19 cellular contexts compared by ENCODE assay signal in the genomic region with DNA sequence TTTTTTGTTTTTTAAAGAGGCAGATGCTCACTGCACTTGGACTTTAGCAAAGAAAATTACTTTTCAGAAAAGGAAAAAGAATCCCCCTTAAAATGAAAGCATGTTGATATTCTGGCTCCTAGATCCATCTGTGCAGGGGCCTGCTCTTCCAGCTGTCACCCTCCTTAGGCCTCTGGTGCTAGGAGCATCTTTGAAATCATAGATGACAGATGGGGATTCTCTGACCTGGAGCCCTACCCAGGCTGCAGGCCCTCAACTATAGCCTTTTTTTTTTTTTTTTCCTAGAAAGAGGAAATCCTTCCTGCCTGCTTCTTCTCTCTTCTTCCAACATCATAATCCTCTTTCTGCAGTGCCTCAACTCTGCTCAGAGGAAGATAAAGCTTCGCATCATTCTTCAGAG. TPM values are rescaled to one million over a fixed set of nuclear protein-coding genes. Genes with fewer than 3 reads are reported as not detected.
DNase-seq lines count a peak whose midpoint lies in the region; ATAC-seq and TF ChIP-seq lines count a peak whose summit lies in the region.
"Had no signal": no experiment of that assay in that cellular context is flagged by ENCODE, and none has a peak within 500 bp of the region (broad histone marks: within the 10 kb centered on the region; RNA-seq: fewer than 3 reads in every experiment).

No MANE protein-coding gene starts in this region.

- H3K36me3 ChIP-seq in HCT116 (ENCODE audit: control insufficient read depth in 1 of 2, insufficient read depth in 2 of 2, low read length in 2 of 2), result no peaks in the 10 kb centered on the region
- H3K36me3 ChIP-seq in Panc1 (ENCODE audit: control insufficient read depth, insufficient read depth, low read length), result no peaks in the 10 kb centered on the region
- no peaks in the 10 kb centered on the region for H3K36me3 ChIP-seq in lower lobe of right lung
- H3K36me3 ChIP-seq: ovary had no signal

- H3K9me3 ChIP-seq in HCT116 (ENCODE audit: control insufficient read depth in 1 of 2, insufficient read depth in 1 of 2, low read depth in 1 of 2, low read length in 2 of 2), result no peaks in the 10 kb centered on the region
- H3K9me3 ChIP-seq in Panc1 (ENCODE audit: control insufficient read depth, insufficient read depth, low read depth, low read length), result no peaks in the 10 kb centered on the region
- H3K9me3 ChIP-seq in lower lobe of right lung, result no peaks in the 10 kb centered on the region
- H3K9me3 ChIP-seq: mucosa of descending colon, ovary had no signal

- no peak overlapping the region for H3K4me3 Mint-ChIP-seq in Calu3 (ENCODE audit: low read depth, unreplicated experiment)
- H3K4me3 Mint-ChIP-seq in nephron, result peak overlapping the region in 1 of 3 experiments; percentile 4

- H3K4me3 ChIP-seq in HCT116 (replicated peaks in 1 of 2; ENCODE audit: low read depth in 1 of 2, low read length in 2 of 2), result peak overlapping the region in 1 of 2 experiments; percentile 16; a peak in 1 of 4 replicates
- H3K4me3 ChIP-seq in Panc1 (ENCODE audit: low read depth in 2 of 2, low read length in 2 of 2), result no peak overlapping the region
- no peak overlapping the region for H3K4me3 ChIP-seq in lower lobe of right lung
- H3K4me3 ChIP-seq: mucosa of descending colon, ovary, skin epidermis had no signal

- POLR2A ChIA-PET in HCT116 (lab: Charles Lee) (interaction anchor here (1.5 kb wide), 1 partner anchor 16 kb away, joined by 4 read pairs; a partner anchor contains a TSS), Panc1 (lab: Charles Lee) (interaction anchor here (1.4 kb wide), 1 partner anchor 16 kb away, joined by 5 read pairs; a partner anchor contains a TSS)

- no TSS peak for BruUV-seq in Calu3 (replicated peaks; lab: Mats Ljungman, UMichigan)
- no TSS peak for BruUV-seq in HCT116 (replicated peaks; lab: Mats Ljungman, UMichigan)
- no TSS peak for BruUV-seq in Panc1 (replicated peaks; lab: Mats Ljungman, UMichigan)

- TF ChIP-seq CTCF in Calu3 (IDR thresholded peaks at IDR 0.05; ENCODE audit: unreplicated experiment) (no peak), HCT116 (IDR thresholded peaks at IDR 0.05 in 2 of 3, conservative IDR thresholded peaks at IDR 0.05 in 1 of 3; ENCODE audit: borderline replicate concordance in 1 of 3, insufficient read depth in 1 of 3, low read depth in 2 of 3, low read length in 2 of 3) (no peak), Panc1 (IDR thresholded peaks at IDR 0.05) (no peak), nephron (IDR thresholded peaks at IDR 0.05; ENCODE audit: unreplicated experiment in 3 of 3) (no peak), lower lobe of right lung (IDR thresholded peaks at IDR 0.05) (no peak)

- peak overlapping the region; percentile 2; the same call in 1 of the 2 replicates for H3K9ac ChIP-seq in HCT116 (ENCODE audit: low read length)

- no peaks in the 10 kb centered on the region for H3K9me2 ChIP-seq in HCT116 (ENCODE audit: insufficient read depth)

- H3K9me3 Mint-ChIP-seq in Calu3 (ENCODE audit: low read depth, unreplicated experiment) (no peaks in the 10 kb centered on the region), nephron (no peaks in the 10 kb centered on the region)

- H3K27ac Mint-ChIP-seq in Calu3 (ENCODE audit: unreplicated experiment) (peak overlapping the region; percentile 14), nephron (peak overlapping the region; percentile 6 to 37 (median 21))

- DNase-seq in Calu3, result no peak
- DNase-seq in HCT116 (ENCODE audit: low read depth, low spot score), result no peak
- DNase-seq in Panc1 (ENCODE audit: low read depth, low spot score), result no peak
- DNase-seq in lower lobe of right lung, result no peak
- DNase-seq in H4 (ENCODE audit: low spot score), result no peak
- DNase-seq: activated gamma-delta T cell; AML-193; aorta; KG1; left colon; mucosa of descending colon; ovary; stimulated activated CD4-positive, alpha-beta T cell treated with anti-CD3 and anti-CD28 coated beads, Interleukin-4, amount 100 ng/mL, for 24 hours had no signal

- CTCF ChIA-PET in Calu3 (lab: Charles Lee) (interaction anchor here (0.6 kb wide), 1 partner anchor 39 kb away, joined by 3 read pairs; a partner anchor contains a TSS), HCT116 (lab: Charles Lee) (no interaction called here), Panc1 (lab: Charles Lee) (no interaction called here)

- H3K4me2 ChIP-seq in HCT116 (ENCODE audit: low read length), result peak overlapping the region; percentile 64

- H3K4me1 ChIP-seq in HCT116 (ENCODE audit: control insufficient read depth in 1 of 2, insufficient read depth in 2 of 2, low read length in 2 of 2) (peaks cover 32 to 45% of the 10 kb centered on the region in 2 experiments), Panc1 (ENCODE audit: control insufficient read depth, insufficient read depth, low read length) (peaks cover 60% of the 10 kb centered on the region), lower lobe of right lung (peaks cover 28% of the 10 kb centered on the region)
- H3K4me1 ChIP-seq: foreskin keratinocyte had no signal

- H4K20me1 ChIP-seq in HCT116 (ENCODE audit: insufficient read depth), result no peaks in the 10 kb centered on the region

- H2AFZ ChIP-seq in HCT116 (ENCODE audit: low read depth, low read length, poor library complexity, severe bottlenecking), result peak overlapping the region; percentile 81

- H3K27me3 ChIP-seq in HCT116 (ENCODE audit: insufficient read depth, low read length) (no peaks in the 10 kb centered on the region), Panc1 (ENCODE audit: control insufficient read depth, insufficient read depth, low read length) (no peaks in the 10 kb centered on the region), lower lobe of right lung (ENCODE audit: low read depth) (no peaks in the 10 kb centered on the region)
- H3K27me3 ChIP-seq: ovary had no signal

- RAD21 ChIA-PET in HCT116 (lab: Charles Lee; ENCODE audit: low non-redundant PET in 1 of 2, low total read pairs in 2 of 2, uncharacterized antibody in 2 of 2, unreplicated experiment in 2 of 2), result interaction anchor here in 1 of 2 experiments (1.7 kb wide), 1 partner anchor 38 kb away, joined by 5 read pairs; a partner anchor contains a TSS

- no peaks in the 10 kb centered on the region for H3K79me2 ChIP-seq in HCT116 (ENCODE audit: insufficient read depth, low read length)

- in situ Hi-C loops in Panc1 (cut with HindIII; ENCODE audit: low pct_unique_long_range_greater_than_20kb, low sequenced_read_pairs), result no loop called here

- H3K27me3 Mint-ChIP-seq in Calu3 (ENCODE audit: unreplicated experiment) (no peaks in the 10 kb centered on the region), nephron (ENCODE audit: low read depth) (no peaks in the 10 kb centered on the region)

- H3K36me3 Mint-ChIP-seq in Calu3 (ENCODE audit: insufficient read depth, unreplicated experiment), result no peaks in the 10 kb centered on the region
- no peaks in the 10 kb centered on the region for H3K36me3 Mint-ChIP-seq in nephron (ENCODE audit: low read depth)

- H3K4me1 Mint-ChIP-seq in Calu3 (ENCODE audit: low read depth, unreplicated experiment), result peaks cover 52% of the 10 kb centered on the region
- peaks cover 29% of the 10 kb centered on the region for H3K4me1 Mint-ChIP-seq in nephron

- ATAC-seq in HCT116 (no peak), Panc1 (0 out of 2 replicates have a peak, but pooled peaks have one; percentile 21), GM19395 (IDR thresholded peaks at IDR 0.05; ENCODE audit: unreplicated experiment) (no peak), lower lobe of right lung (no peak)
- ATAC-seq: activated CD4-positive, CD25-positive, alpha-beta regulatory T cell treated with anti-CD3 and anti-CD28 coated beads, Interleukin-2, amount 50 U/mL, for 24 hours; left colon; mucosa of descending colon had no signal

- no peak for TF ChIP-seq RAD21 in HCT116 (IDR thresholded peaks at IDR 0.05; ENCODE audit: low read depth)

- H3K27ac ChIP-seq in HCT116 (ENCODE audit: low read depth, low read length), result no peak overlapping the region
- peak overlapping the region; percentile 96 for H3K27ac ChIP-seq in Panc1 (ENCODE audit: low read length)
- H3K27ac ChIP-seq in lower lobe of right lung, result no peak overlapping the region
- H3K27ac ChIP-seq: foreskin keratinocyte, HL-60, ovary, skin epidermis had no signal

- intact Hi-C loops in Calu3 (cut with micrococcal nuclease; ENCODE audit: unreplicated experiment), result loop anchor here (10.0 kb wide), 1 partner anchor 96 kb away; a partner anchor contains a TSS
- intact Hi-C loops in HCT116 (cut with micrococcal nuclease), result no loop called here
- intact Hi-C loops in Panc1 (cut with micrococcal nuclease; ENCODE audit: unreplicated experiment), result no loop called here
- intact Hi-C loops in lower lobe of right lung (cut with DNase I), result no loop called here

- TF ChIP-seq POLR2A in HCT116 (IDR thresholded peaks at IDR 0.05; ENCODE audit: borderline replicate concordance, extremely low read depth, insufficient read depth, insufficient read length), result no peak

TF ChIP-seq in HCT116, 20 proteins besides CTCF, POLR2A, EP300 and RAD21:
- TF ChIP-seq TCF7L2 (IDR thresholded peaks at IDR 0.05; ENCODE audit: borderline replicate concordance, extremely low read depth, insufficient read depth, insufficient read length) (no peak), EGR1 (IDR thresholded peaks at IDR 0.05; ENCODE audit: low read depth) (no peak), ZNF274 (IDR thresholded peaks at IDR 0.05; ENCODE audit: low read depth, low read length) (no peak), FOSL1 (IDR thresholded peaks at IDR 0.05; ENCODE audit: low read depth) (no peak), POLR2AphosphoS5 (IDR thresholded peaks at IDR 0.05; ENCODE audit: low read depth, low read length) (no peak), CBX3 (IDR thresholded peaks at IDR 0.05; ENCODE audit: low read depth) (no peak)

RNA-seq across cellular contexts. Expression of a gene that starts 16.3 kb away (rescaled TPM):
- total RNA-seq in Calu3 (2022), result 56.0 and 57.8 TPM in 2 replicates
- total RNA-seq in HCT116 (2021; ENCODE audit: unreplicated experiment), result 57.1 TPM
- polyA plus RNA-seq in HCT116 (2012), result 14.4 and 18.6 TPM in 2 replicates
- 70.4 TPM for total RNA-seq in Panc1 (2021; ENCODE audit: unreplicated experiment)
- polyA plus RNA-seq in Panc1 (2012; ENCODE audit: insufficient read length), result 7.5 TPM
- total RNA-seq in lower lobe of right lung, result 77.8 TPM
- total RNA-seq in H4 (2014; rRNA removed; shearing (Covaris generic)), result 33.4 and 36.1 TPM in 2 replicates

RNA-seq across cellular contexts. Expression of a gene that starts 38.3 kb away (rescaled TPM):
- 123 and 130 TPM in 2 replicates for total RNA-seq in Calu3 (2022)
- total RNA-seq in HCT116 (2021; ENCODE audit: unreplicated experiment), result 71.7 TPM
- 87.1 and 93.7 TPM in 2 replicates for polyA plus RNA-seq in HCT116 (2012)
- total RNA-seq in Panc1 (2021; ENCODE audit: unreplicated experiment), result 112 TPM
- 219 TPM for polyA plus RNA-seq in Panc1 (2012; ENCODE audit: insufficient read length)
- 96.4 TPM for total RNA-seq in lower lobe of right lung
- 19.1 and 35.6 TPM in 2 replicates for total RNA-seq in H4 (2014; rRNA removed; shearing (Covaris generic))
